1 cellular context compared by ENCODE assay signal in genomic region chr16:81243927-81244326, GRCh38.
TF ChIP-seq lines count a peak whose summit lies in the region.

No MANE protein-coding gene starts in this region.

TF ChIP-seq in WTC11, 78 proteins besides CTCF, POLR2A, EP300 and RAD21 (continued from another document):
- TF ChIP-seq HMGXB4 (CRISPR knock-in tag; IDR thresholded peaks at IDR 0.05) (no peak), STAT6 (CRISPR knock-in tag; conservative IDR thresholded peaks at IDR 0.05; ENCODE audit: low read depth) (no peak), MYBL2 (CRISPR knock-in tag; IDR thresholded peaks at IDR 0.05) (no peak), CBFB (CRISPR knock-in tag; IDR thresholded peaks at IDR 0.05; ENCODE audit: low read depth) (no peak), IRF2 (CRISPR knock-in tag; IDR thresholded peaks at IDR 0.05; ENCODE audit: borderline replicate concordance, low read depth) (no peak), E2F1 (CRISPR knock-in tag; IDR thresholded peaks at IDR 0.05) (no peak), SOX15 (CRISPR knock-in tag; IDR thresholded peaks at IDR 0.05) (no peak), ERG (CRISPR knock-in tag; IDR thresholded peaks at IDR 0.05) (no peak), EMX1 (CRISPR knock-in tag; IDR thresholded peaks at IDR 0.05) (no peak), E2F4 (CRISPR knock-in tag; IDR thresholded peaks at IDR 0.05; ENCODE audit: borderline replicate concordance, low read depth) (no peak), E2F5 (CRISPR knock-in tag; IDR thresholded peaks at IDR 0.05) (no peak)
